10 cellular contexts compared by ENCODE assay signal in genomic region chr2:20035961-20036666, GRCh38. TPM values are rescaled to one million over a fixed set of nuclear protein-coding genes. Genes with fewer than 3 reads are reported as not detected.
DNase-seq lines count a peak whose midpoint lies in the region; ATAC-seq, FAIRE-seq and TF ChIP-seq lines count a peak whose summit lies in the region.
"Had no signal": no experiment of that assay in that cellular context is flagged by ENCODE, and none has a peak within 500 bp of the region (broad histone marks: within the 10 kb centered on the region; RNA-seq: fewer than 3 reads in every experiment).

No MANE protein-coding gene starts in this region.

- ATAC-seq in HG03103 (IDR thresholded peaks at IDR 0.05; ENCODE audit: low read depth, unreplicated experiment) = peak; percentile 62
- no peak for ATAC-seq in activated CD8-positive, alpha-beta T cell treated with anti-CD3 and anti-CD28 coated beads for 36 hours
- ATAC-seq in natural killer cell = no peak
- no peak for ATAC-seq in left lung
- no peak for ATAC-seq in GM21717 (IDR thresholded peaks at IDR 0.05; ENCODE audit: unreplicated experiment)
- ATAC-seq: body of pancreas had no signal

- no peaks in the 10 kb centered on the region for H3K27me3 ChIP-seq in left lung
- H3K27me3 ChIP-seq: body of pancreas, testis had no signal

- H3K9me3 ChIP-seq in left lung = no peaks in the 10 kb centered on the region
- H3K9me3 ChIP-seq: body of pancreas, testis had no signal

- H3K4me3 ChIP-seq in left lung = no peak overlapping the region
- H3K4me3 ChIP-seq: body of pancreas, testis had no signal

- H3K9me3 Mint-ChIP-seq in activated CD8-positive, alpha-beta T cell treated with anti-CD3 and anti-CD28 coated beads for 36 hours = no peaks in the 10 kb centered on the region
- no peaks in the 10 kb centered on the region for H3K9me3 Mint-ChIP-seq in natural killer cell

- DNase-seq in GM18507 (ENCODE audit: extremely low spot score, insufficient read length, low read depth) (no peak), natural killer cell (no peak), left lung (no peak)
- no peak for DNase-seq in activated CD8-positive, alpha-beta T cell treated with anti-CD3 and anti-CD28 coated beads for 36 hours
- no peak for DNase-seq in stimulated activated CD4-positive, alpha-beta T cell treated with anti-CD3 and anti-CD28 coated beads, Interleukin-12 subunit alpha, Interleukin-12 subunit beta, amount 100 ng/mL, for 4 hours
- DNase-seq: body of pancreas, NCI-H1417, testis had no signal

- peak; percentile 56 for FAIRE-seq in GM18507 (lab: Jason Lieb, UNC)

- TF ChIP-seq CTCF in activated CD8-positive, alpha-beta T cell treated with anti-CD3 and anti-CD28 coated beads for 36 hours (IDR thresholded peaks at IDR 0.05) = no peak
- TF ChIP-seq CTCF in natural killer cell (IDR thresholded peaks at IDR 0.05) = no peak
- no peak for TF ChIP-seq CTCF in left lung (IDR thresholded peaks at IDR 0.05)

- H3K4me1 Mint-ChIP-seq in activated CD8-positive, alpha-beta T cell treated with anti-CD3 and anti-CD28 coated beads for 36 hours (ENCODE audit: low read depth) = no peaks in the 10 kb centered on the region
- peaks cover 0 to 9% of the 10 kb centered on the region in 2 donors for H3K4me1 Mint-ChIP-seq in natural killer cell

- peaks cover 4 to 98% of the 10 kb centered on the region in 2 donors for H3K36me3 ChIP-seq in left lung

- H3K4me1 ChIP-seq in left lung = peaks cover 0 to 8% of the 10 kb centered on the region in 2 donors

- CTCF ChIA-PET in activated CD8-positive, alpha-beta T cell treated with anti-CD3 and anti-CD28 coated beads for 36 hours (lab: Charles Lee) = interaction anchor here (0.9 to 5.8 kb wide), 2 partner anchors 11 to 21 kb away, joined by 3 to 37 read pairs; no protein-coding TSS in a partner anchor

- H3K36me3 Mint-ChIP-seq in activated CD8-positive, alpha-beta T cell treated with anti-CD3 and anti-CD28 coated beads for 36 hours (ENCODE audit: low read depth) = peaks cover 58% of the 10 kb centered on the region
- peaks cover 16% of the 10 kb centered on the region for H3K36me3 Mint-ChIP-seq in natural killer cell

- no peaks in the 10 kb centered on the region for H3K27me3 Mint-ChIP-seq in activated CD8-positive, alpha-beta T cell treated with anti-CD3 and anti-CD28 coated beads for 36 hours
- no peaks in the 10 kb centered on the region for H3K27me3 Mint-ChIP-seq in natural killer cell (ENCODE audit: low read depth in 2 of 2)

- H3K27ac ChIP-seq in left lung = no peak overlapping the region
- H3K27ac ChIP-seq: body of pancreas had no signal

- intact Hi-C loops in activated CD8-positive, alpha-beta T cell treated with anti-CD3 and anti-CD28 coated beads for 36 hours (cut with micrococcal nuclease) = no loop called here
- intact Hi-C loops in natural killer cell (cut with micrococcal nuclease) = no loop called here
- intact Hi-C loops in left lung (cut with DNase I) = no loop called here

- POLR2A ChIA-PET in activated CD8-positive, alpha-beta T cell treated with anti-CD3 and anti-CD28 coated beads for 36 hours (lab: Charles Lee) = interaction anchor here (0.5 kb wide), 1 partner anchor 11 kb away, joined by 3 read pairs; no protein-coding TSS in a partner anchor

- no peak overlapping the region for H3K4me3 Mint-ChIP-seq in activated CD8-positive, alpha-beta T cell treated with anti-CD3 and anti-CD28 coated beads for 36 hours
- no peak overlapping the region for H3K4me3 Mint-ChIP-seq in natural killer cell

- H3K27ac Mint-ChIP-seq in activated CD8-positive, alpha-beta T cell treated with anti-CD3 and anti-CD28 coated beads for 36 hours = peak overlapping the region; percentile 29
- peak overlapping the region; percentile 0 to 15 for H3K27ac Mint-ChIP-seq in natural killer cell

RNA-seq across cellular contexts. Expression of gene LAPTM4A, which starts 15.3 kb away (rescaled TPM):
- 10 to 100 TPM; 15.6 to 16.1 TPM for total RNA-seq in activated CD8-positive, alpha-beta T cell treated with anti-CD3 and anti-CD28 coated beads for 36 hours
- 10 to 100 TPM; 60.6 to 98.4 (median 75.0) TPM for total RNA-seq in natural killer cell
- total RNA-seq in left lung = 100 to 1,000 TPM; 220 to 300 TPM

RNA-seq across cellular contexts. Expression of gene MATN3, which starts 23.6 kb away (rescaled TPM):
- not detected for total RNA-seq in activated CD8-positive, alpha-beta T cell treated with anti-CD3 and anti-CD28 coated beads for 36 hours
- total RNA-seq in natural killer cell = not detected
- total RNA-seq in left lung = 1 to 10 TPM; 3.7 to 9.1 TPM
- total RNA-seq: body of pancreas had no signal

RNA-seq across cellular contexts. Expression of gene WDR35, which starts 46.2 kb away (rescaled TPM):
- 1 to 10 TPM; 5.6 to 5.9 TPM for total RNA-seq in activated CD8-positive, alpha-beta T cell treated with anti-CD3 and anti-CD28 coated beads for 36 hours
- total RNA-seq in natural killer cell (1 to 10 TPM; 5.8 to 8.3 (median 7.7) TPM), left lung (1 to 10 TPM; 8.0 to 8.1 TPM)

Comparison
In these comparisons a context has a peak if more than half of its experiments do, and no peak if none do; other contexts are left out.
1. RNA of gene MATN3, which starts 23.6 kb away (total RNA-seq): 3.7 to 9.1 TPM in left lung; not detected in activated CD8-positive, alpha-beta T cell treated with anti-CD3 and anti-CD28 coated beads for 36 hours and not detected in natural killer cell; every median in the first group is over 4 times any median in the second.